ENCODE assay signal across 31 cellular contexts in genomic region chr10:60405172-60405571, GRCh38.
"Had no signal": no experiment of that assay in that cellular context is flagged by ENCODE, and none has a peak within 500 bp of the region (broad histone marks: within the 10 kb centered on the region; RNA-seq: fewer than 3 reads in every experiment).

No MANE protein-coding gene starts in this region.

- H3K9me3 Mint-ChIP-seq: activated B cell treated with CpG ODN at 0.5 μM for 24 hours; activated CD4-positive, alpha-beta memory T cell treated with anti-CD3 and anti-CD28 coated beads, Interleukin-2, amount 10 ng/mL, durations not matched to agents 7 days and 5 days; activated CD4-positive, alpha-beta T cell treated with anti-CD3 and anti-CD28 coated beads, Interleukin-2, amount 10 ng/mL, durations not matched to agents 24 days and 14 days; activated naive CD4-positive, alpha-beta T cell treated with anti-CD3 and anti-CD28 coated beads, Interleukin-2, amount 50 U/mL, for 72 hours; activated naive CD8-positive, alpha-beta T cell treated with anti-CD3 and anti-CD28 coated beads for 36 hours; activated T-cell treated with anti-CD3 and anti-CD28 coated beads, Interleukin-2, amount 50 U/mL, for 24 hours had no signal

- H3K27me3 ChIP-seq: adrenal gland, body of pancreas, brain microvascular endothelial cell, breast epithelium had no signal

- ATAC-seq: activated CD8-positive, alpha-beta memory T cell treated with anti-CD3 and anti-CD28 coated beads, Interleukin-2, amount 10 ng/mL, durations not matched to agents 7 days and 5 days; activated CD8-positive, alpha-beta T cell treated with anti-CD3 and anti-CD28 coated beads, Interleukin-2, amount 10 ng/mL, durations not matched to agents 7 days and 5 days; body of pancreas; T-helper 17 cell had no signal

- H3K9me3 ChIP-seq: adrenal gland, body of pancreas had no signal

- H3K27ac ChIP-seq: adrenal gland, body of pancreas, brain microvascular endothelial cell, breast epithelium, VCaP had no signal

- H3K27me3 Mint-ChIP-seq: activated B cell treated with CpG ODN at 0.5 μM for 24 hours; activated CD4-positive, alpha-beta memory T cell treated with anti-CD3 and anti-CD28 coated beads, Interleukin-2, amount 10 ng/mL, durations not matched to agents 7 days and 5 days; activated CD4-positive, alpha-beta T cell treated with anti-CD3 and anti-CD28 coated beads, Interleukin-2, amount 10 ng/mL, durations not matched to agents 24 days and 14 days; activated CD8-positive, alpha-beta memory T cell treated with anti-CD3 and anti-CD28 coated beads, Interleukin-2, amount 10 ng/mL, durations not matched to agents 7 days and 5 days; activated T-cell treated with anti-CD3 and anti-CD28 coated beads, Interleukin-2, amount 50 U/mL, for 24 hours; T-helper 17 cell had no signal

- DNase-seq: activated B cell treated with CpG ODN at 0.5 μM for 24 hours; activated CD4-positive, alpha-beta memory T cell treated with anti-CD3 and anti-CD28 coated beads, Interleukin-2, amount 10 ng/mL, durations not matched to agents 7 days and 5 days; activated CD4-positive, alpha-beta T cell treated with anti-CD3 and anti-CD28 coated beads for 1 hour; activated CD4-positive, alpha-beta T cell treated with anti-CD3 and anti-CD28 coated beads for 4 hours; activated CD4-positive, alpha-beta T cell treated with anti-CD3 and anti-CD28 coated beads, Interleukin-2, amount 10 ng/mL, durations not matched to agents 24 days and 14 days; activated CD4-positive, alpha-beta T cell treated with anti-CD3 and anti-CD28 coated beads, Interleukin-2, amount 50 U/mL, for 48 hours; activated CD8-positive, alpha-beta memory T cell treated with anti-CD3 and anti-CD28 coated beads for 24 hours; activated CD8-positive, alpha-beta memory T cell treated with anti-CD3 and anti-CD28 coated beads, Interleukin-2, amount 10 ng/mL, durations not matched to agents 7 days and 5 days; activated CD8-positive, alpha-beta memory T cell treated with anti-CD3 and anti-CD28 coated beads, Interleukin-2, amount 50 U/mL, for 48 hours; activated CD8-positive, alpha-beta T cell treated with anti-CD3 and anti-CD28 coated beads, Interleukin-2, amount 10 ng/mL, durations not matched to agents 7 days and 5 days; activated effector memory CD4-positive, alpha-beta T cell treated with anti-CD3 and anti-CD28 coated beads, Interleukin-2, amount 50 U/mL, for 16 hours; activated gamma-delta T cell treated with Interleukin-2 at 50 U/mL for 16 hours; activated naive CD4-positive, alpha-beta T cell; activated naive CD4-positive, alpha-beta T cell treated with anti-CD3 and anti-CD28 coated beads for 36 hours; activated naive CD4-positive, alpha-beta T cell treated with anti-CD3 and anti-CD28 coated beads, Interleukin-2, amount 50 U/mL, for 16 hours; activated naive CD8-positive, alpha-beta T cell treated with anti-CD3 and anti-CD28 coated beads for 36 hours; activated T-cell treated with anti-CD3 and anti-CD28 coated beads, Interleukin-2, amount 50 U/mL, for 24 hours; activated T-cell treated with anti-CD3 and anti-CD28 coated beads, Interleukin-2, amount 50 U/mL, for 48 hours; adrenal gland; amniotic stem cell; aorta; body of pancreas; brain microvascular endothelial cell; central memory CD4-positive, alpha-beta T cell; SW 1271; T-helper 17 cell had no signal

- H3K4me3 ChIP-seq: adrenal gland, body of pancreas, breast epithelium had no signal

- H3K4me1 ChIP-seq: adrenal gland, body of pancreas, breast epithelium had no signal

- H3K4me3 Mint-ChIP-seq: activated B cell treated with CpG ODN at 0.5 μM for 24 hours; activated CD4-positive, alpha-beta memory T cell treated with anti-CD3 and anti-CD28 coated beads, Interleukin-2, amount 10 ng/mL, durations not matched to agents 7 days and 5 days; activated CD4-positive, alpha-beta T cell treated with anti-CD3 and anti-CD28 coated beads, Interleukin-2, amount 10 ng/mL, durations not matched to agents 24 days and 14 days; activated CD8-positive, alpha-beta memory T cell treated with anti-CD3 and anti-CD28 coated beads, Interleukin-2, amount 10 ng/mL, durations not matched to agents 7 days and 5 days; activated CD8-positive, alpha-beta T cell treated with anti-CD3 and anti-CD28 coated beads, Interleukin-2, amount 10 ng/mL, durations not matched to agents 7 days and 5 days; activated naive CD4-positive, alpha-beta T cell treated with anti-CD3 and anti-CD28 coated beads for 36 hours; activated naive CD8-positive, alpha-beta T cell treated with anti-CD3 and anti-CD28 coated beads for 36 hours; activated T-cell treated with anti-CD3 and anti-CD28 coated beads, Interleukin-2, amount 50 U/mL, for 24 hours; T-helper 17 cell had no signal

- H3K4me1 Mint-ChIP-seq: activated B cell treated with CpG ODN at 0.5 μM for 24 hours; activated CD4-positive, alpha-beta memory T cell treated with anti-CD3 and anti-CD28 coated beads, Interleukin-2, amount 10 ng/mL, durations not matched to agents 7 days and 5 days; activated CD4-positive, alpha-beta T cell treated with anti-CD3 and anti-CD28 coated beads, Interleukin-2, amount 10 ng/mL, durations not matched to agents 24 days and 14 days; activated CD8-positive, alpha-beta memory T cell treated with anti-CD3 and anti-CD28 coated beads, Interleukin-2, amount 10 ng/mL, durations not matched to agents 7 days and 5 days; activated naive CD8-positive, alpha-beta T cell treated with anti-CD3 and anti-CD28 coated beads for 36 hours had no signal

- H3K36me3 Mint-ChIP-seq: activated CD8-positive, alpha-beta memory T cell treated with anti-CD3 and anti-CD28 coated beads, Interleukin-2, amount 10 ng/mL, durations not matched to agents 7 days and 5 days; activated naive CD8-positive, alpha-beta T cell treated with anti-CD3 and anti-CD28 coated beads for 36 hours had no signal

- H3K36me3 ChIP-seq: adrenal gland, brain microvascular endothelial cell, breast epithelium had no signal

- FAIRE-seq: astrocyte, TTC549 had no signal

- H3K27ac Mint-ChIP-seq: activated B cell treated with CpG ODN at 0.5 μM for 24 hours; activated CD4-positive, alpha-beta memory T cell treated with anti-CD3 and anti-CD28 coated beads, Interleukin-2, amount 10 ng/mL, durations not matched to agents 7 days and 5 days; activated CD4-positive, alpha-beta T cell treated with anti-CD3 and anti-CD28 coated beads, Interleukin-2, amount 10 ng/mL, durations not matched to agents 24 days and 14 days; activated CD8-positive, alpha-beta memory T cell treated with anti-CD3 and anti-CD28 coated beads, Interleukin-2, amount 10 ng/mL, durations not matched to agents 7 days and 5 days; activated CD8-positive, alpha-beta T cell treated with anti-CD3 and anti-CD28 coated beads, Interleukin-2, amount 10 ng/mL, durations not matched to agents 7 days and 5 days; activated naive CD4-positive, alpha-beta T cell treated with anti-CD3 and anti-CD28 coated beads for 36 hours; activated naive CD4-positive, alpha-beta T cell treated with anti-CD3 and anti-CD28 coated beads, Interleukin-2, amount 50 U/mL, for 72 hours; activated naive CD8-positive, alpha-beta T cell treated with anti-CD3 and anti-CD28 coated beads for 36 hours; activated T-cell treated with anti-CD3 and anti-CD28 coated beads, Interleukin-2, amount 50 U/mL, for 24 hours; T-helper 17 cell had no signal
